ENCODE assay signal across 1 cellular context in genomic region chr4:4379540-4380087, GRCh38.
TF ChIP-seq lines count a peak whose summit lies in the region.

No MANE protein-coding gene starts in this region.

TF ChIP-seq in WTC11, 78 proteins besides CTCF, POLR2A, EP300 and RAD21 (continued from another document):
- TF ChIP-seq AFF4 (CRISPR knock-in tag; IDR thresholded peaks at IDR 0.05; ENCODE audit: borderline replicate concordance) = no peak
